Comparison of ENCODE assay signal across 17 cellular contexts in genomic region chr13:48772908-48773307, GRCh38.
"Had no signal": no experiment of that assay in that cellular context is flagged by ENCODE, and none has a peak within 500 bp of the region (broad histone marks: within the 10 kb centered on the region; RNA-seq: fewer than 3 reads in every experiment).

No MANE protein-coding gene starts in this region.

- DNase-seq: dermis blood vessel endothelial cell; dorsolateral prefrontal cortex; effector CD4-positive, alpha-beta T cell; effector memory CD4-positive, alpha-beta T cell; foreskin keratinocyte; heart right ventricle; hippocampal formation; left cardiac atrium; left lung; lower lobe of right lung; midbrain; naive thymus-derived CD4-positive, alpha-beta T cell; natural killer cell had no signal

- H3K4me3 ChIP-seq: coronary artery, dorsolateral prefrontal cortex, esophagus muscularis mucosa, gastroesophageal sphincter, heart right ventricle, left lung, lower lobe of right lung had no signal

- H3K36me3 ChIP-seq: esophagus muscularis mucosa, gastroesophageal sphincter, heart right ventricle, left lung, lower lobe of right lung had no signal

- H3K27me3 ChIP-seq: dorsolateral prefrontal cortex, gastroesophageal sphincter, heart right ventricle, left lung had no signal

- ATAC-seq: foreskin keratinocyte; gastroesophageal sphincter; left cardiac atrium; left lung; lower lobe of right lung; naive thymus-derived CD4-positive, alpha-beta T cell; natural killer cell had no signal

- H3K4me1 ChIP-seq: esophagus muscularis mucosa, gastroesophageal sphincter, lower lobe of right lung had no signal

- H3K9me3 ChIP-seq: esophagus muscularis mucosa, left lung had no signal

- H3K27ac ChIP-seq: coronary artery, dorsolateral prefrontal cortex, epithelial cell of prostate, esophagus muscularis mucosa, foreskin keratinocyte, gastroesophageal sphincter, left lung, lower lobe of right lung had no signal
